Comparison of ENCODE assay signal across 19 cellular contexts in genomic region chr17:82814834-82815233, GRCh38. TPM values are rescaled to one million over a fixed set of nuclear protein-coding genes. Genes with fewer than 3 reads are reported as not detected.
"Had no signal": no experiment of that assay in that cellular context is flagged by ENCODE, and none has a peak within 500 bp of the region (broad histone marks: within the 10 kb centered on the region; RNA-seq: fewer than 3 reads in every experiment).

No MANE protein-coding gene starts in this region.

- H3K36me3 ChIP-seq: colonic mucosa had no signal

- H3K4me3 Mint-ChIP-seq: activated B cell treated with CpG ODN at 0.5 μM for 24 hours; activated CD4-positive, alpha-beta T cell treated with anti-CD3 and anti-CD28 coated beads, Interleukin-2, amount 10 ng/mL, durations not matched to agents 24 days and 14 days; activated naive CD4-positive, alpha-beta T cell treated with anti-CD3 and anti-CD28 coated beads, Interleukin-2, amount 50 U/mL, for 24 hours; nephron progenitor cell had no signal

- H3K9me3 ChIP-seq: colonic mucosa, psoas muscle, thoracic aorta had no signal

- H3K27me3 Mint-ChIP-seq: activated B cell treated with CpG ODN at 0.5 μM for 24 hours; activated CD4-positive, alpha-beta T cell treated with anti-CD3 and anti-CD28 coated beads, Interleukin-2, amount 10 ng/mL, durations not matched to agents 24 days and 14 days; activated naive CD4-positive, alpha-beta T cell treated with anti-CD3 and anti-CD28 coated beads, Interleukin-2, amount 50 U/mL, for 24 hours had no signal

- H3K27ac Mint-ChIP-seq: activated B cell treated with CpG ODN at 0.5 μM for 24 hours; activated naive CD4-positive, alpha-beta T cell treated with anti-CD3 and anti-CD28 coated beads, Interleukin-2, amount 50 U/mL, for 24 hours had no signal

- H3K4me1 ChIP-seq: psoas muscle, stomach had no signal

- H3K27ac ChIP-seq: hepatocyte, psoas muscle, sigmoid colon, spleen, stomach, thoracic aorta had no signal

- H3K4me3 ChIP-seq: colonic mucosa, hepatocyte, psoas muscle, sigmoid colon, spleen, stomach, thoracic aorta had no signal

- H3K27me3 ChIP-seq: colonic mucosa, hepatocyte, sigmoid colon, spleen, stomach had no signal

- DNase-seq: activated B cell treated with CpG ODN at 0.5 μM for 24 hours; activated CD4-positive, alpha-beta T cell treated with anti-CD3 and anti-CD28 coated beads, Interleukin-2, amount 10 ng/mL, durations not matched to agents 24 days and 14 days; activated effector memory CD4-positive, alpha-beta T cell treated with anti-CD3 and anti-CD28 coated beads, Interleukin-2, amount 50 U/mL, for 16 hours; amniotic stem cell; caudate nucleus; left ventricle myocardium superior; mesenchymal stem cell; nephron progenitor cell; sigmoid colon; spleen; stomach; T-helper 2 cell had no signal

- ATAC-seq: left ventricle myocardium superior had no signal

RNA-seq across cellular contexts. Expression of gene ZNF750, which starts 25.0 kb away (rescaled TPM):
- total RNA-seq: activated B cell treated with CpG ODN at 0.5 μM for 24 hours; activated CD4-positive, alpha-beta T cell treated with anti-CD3 and anti-CD28 coated beads, Interleukin-2, amount 10 ng/mL, durations not matched to agents 24 days and 14 days; activated CD8-positive, alpha-beta memory T cell treated with anti-CD3 and anti-CD28 coated beads for 36 hours; colonic mucosa; omental fat pad; sigmoid colon; stomach; thoracic aorta had no signal
